Comparison of ENCODE assay signal across 8 cellular contexts in genomic region chr3:122258757-122259371, GRCh38.
DNase-seq lines count a peak whose midpoint lies in the region; ATAC-seq and TF ChIP-seq lines count a peak whose summit lies in the region.

No MANE protein-coding gene starts in this region.

- H3K27ac Mint-ChIP-seq in Caco-2 (ENCODE audit: unreplicated experiment), result no peak overlapping the region
- no peak overlapping the region for H3K27ac Mint-ChIP-seq in activated CD8-positive, alpha-beta memory T cell treated with anti-CD3 and anti-CD28 coated beads, Interleukin-2, amount 10 ng/mL, durations not matched to agents 7 days and 5 days

- H4K8ac ChIP-seq in neuronal stem cell (ENCODE audit: low read depth, low read length), result no peak overlapping the region

- H2AK5ac ChIP-seq in neuronal stem cell (ENCODE audit: low read depth, low read length), result no peak overlapping the region

- peak; percentile 47 to 76 for TF ChIP-seq CTCF in Caco-2 (IDR thresholded peaks at IDR 0.05; ENCODE audit: insufficient read depth in 1 of 2, low read depth in 1 of 2, low read length in 1 of 2, severe bottlenecking in 1 of 2, unreplicated experiment in 1 of 2)

- no peaks in the 10 kb centered on the region for H3K9me3 ChIP-seq in Caco-2
- H3K9me3 ChIP-seq in neuronal stem cell (replicated peaks in 1 of 2; ENCODE audit: control insufficient read depth in 2 of 2, insufficient read depth in 1 of 2, low read depth in 1 of 2, low read length in 2 of 2), result no peaks in the 10 kb centered on the region
- no peaks in the 10 kb centered on the region for H3K9me3 ChIP-seq in aorta (ENCODE audit: control insufficient read depth, low read length)

- peaks cover 1% of the 10 kb centered on the region; the same call in 1 of the 2 replicates for H3K27me3 ChIP-seq in Caco-2 (replicated peaks; ENCODE audit: control insufficient read depth, insufficient read depth, low read length)
- peaks cover 0 to 3% (median 0%) of the 10 kb centered on the region in 3 experiments for H3K27me3 ChIP-seq in neuronal stem cell (ENCODE audit: control insufficient read depth in 3 of 3, insufficient read depth in 3 of 3, low read depth in 1 of 3, low read length in 3 of 3)
- no peaks in the 10 kb centered on the region for H3K27me3 ChIP-seq in aorta (ENCODE audit: control insufficient read depth in 1 of 2, insufficient read depth in 2 of 2, low read length in 1 of 2)

- H3K27ac ChIP-seq in neuronal stem cell (replicated peaks; ENCODE audit: low read length) (no peak overlapping the region), aorta (ENCODE audit: low read depth in 1 of 2, low read length in 2 of 2) (no peak overlapping the region)

- H3K27me3 Mint-ChIP-seq in Caco-2 (ENCODE audit: insufficient read depth, unreplicated experiment), result peaks cover 15% of the 10 kb centered on the region
- peaks cover 20% of the 10 kb centered on the region for H3K27me3 Mint-ChIP-seq in activated CD8-positive, alpha-beta memory T cell treated with anti-CD3 and anti-CD28 coated beads, Interleukin-2, amount 10 ng/mL, durations not matched to agents 7 days and 5 days

- H2AFZ ChIP-seq in neuronal stem cell (ENCODE audit: low read length), result peak overlapping the region; percentile 18

- H3K4ac ChIP-seq in neuronal stem cell (ENCODE audit: low read length), result no peak overlapping the region

- POLR2A ChIA-PET in Caco-2 (lab: Charles Lee), result no interaction called here

- no peak overlapping the region for H2BK12ac ChIP-seq in neuronal stem cell (ENCODE audit: low read length)

- no peak overlapping the region for H2BK120ac ChIP-seq in neuronal stem cell (ENCODE audit: low read depth, low read length)

- no TSS peak for BruUV-seq in Caco-2 (replicated peaks; lab: Mats Ljungman, UMichigan)

- DNase-seq in Caco-2 (peak; percentile 68 to 69), NCI-H748 treated with DMSO at 0.1 percent for 48 hours (lab: John Stamatoyannopoulos, UW) (peak; percentile 9), fibroblast of peridontal ligament (ENCODE audit: extremely low read depth) (peak; percentile 76), neuronal stem cell (ENCODE audit: low spot score) (peak; percentile 49), aorta (peak; percentile 76 to 78)
- peak; percentile 84 for DNase-seq in activated CD8-positive, alpha-beta memory T cell treated with anti-CD3 and anti-CD28 coated beads, Interleukin-2, amount 10 ng/mL, durations not matched to agents 7 days and 5 days

- peak; percentile 63 for ATAC-seq in GM19328 (IDR thresholded peaks at IDR 0.05; ENCODE audit: unreplicated experiment)
- peak; percentile 80 for ATAC-seq in HG03432 (IDR thresholded peaks at IDR 0.05; ENCODE audit: unreplicated experiment)
- peak; percentile 94 for ATAC-seq in activated CD8-positive, alpha-beta memory T cell treated with anti-CD3 and anti-CD28 coated beads, Interleukin-2, amount 10 ng/mL, durations not matched to agents 7 days and 5 days
- no peak for ATAC-seq in aorta (ENCODE audit: low FRiP score)

- H3K4me1 Mint-ChIP-seq in Caco-2 (ENCODE audit: low read depth, unreplicated experiment), result no peaks in the 10 kb centered on the region
- peaks cover 19% of the 10 kb centered on the region for H3K4me1 Mint-ChIP-seq in activated CD8-positive, alpha-beta memory T cell treated with anti-CD3 and anti-CD28 coated beads, Interleukin-2, amount 10 ng/mL, durations not matched to agents 7 days and 5 days

- H3K4me2 ChIP-seq in neuronal stem cell (ENCODE audit: insufficient read depth, low read length, poor library complexity, severe bottlenecking), result no peak overlapping the region

- H3K14ac ChIP-seq in neuronal stem cell (ENCODE audit: low read length), result no peak overlapping the region

- no peak overlapping the region for H3K9ac ChIP-seq in neuronal stem cell (ENCODE audit: low read depth, low read length, poor library complexity)

- H3K4me1 ChIP-seq in Caco-2 (no peaks in the 10 kb centered on the region), neuronal stem cell (ENCODE audit: control insufficient read depth in 2 of 2, insufficient read depth in 1 of 2, low read depth in 1 of 2, low read length in 2 of 2) (no peaks in the 10 kb centered on the region), aorta (ENCODE audit: control insufficient read depth in 1 of 2, insufficient read depth in 2 of 2, low read length in 2 of 2) (no peaks in the 10 kb centered on the region)

- H2BK5ac ChIP-seq in neuronal stem cell (ENCODE audit: low read length), result no peak overlapping the region

- WGBS in neuronal stem cell (ENCODE audit: extremely low coverage in 2 of 2, insufficient read length in 2 of 2, insufficient replicate concordance in 1 of 2), 2 donors, result no CpG with 5 or more reads among the region's 7 CpGs
- WGBS in aorta, 2 donors, result 4% methylated on average over 7 of the region's 7 CpGs

- H3K36me3 ChIP-seq in Caco-2 (ENCODE audit: control insufficient read depth, insufficient read depth, low read length) (no peaks in the 10 kb centered on the region), neuronal stem cell (replicated peaks in 1 of 2; ENCODE audit: control insufficient read depth in 2 of 2, insufficient read depth in 2 of 2, low read length in 2 of 2) (no peaks in the 10 kb centered on the region), aorta (ENCODE audit: control insufficient read depth in 1 of 2, insufficient read depth in 2 of 2, low read length in 1 of 2) (no peaks in the 10 kb centered on the region)

- CTCF ChIA-PET in Caco-2 (lab: Charles Lee), result interaction anchor here (0.7 to 1.2 kb wide), 6 partner anchors 9 to 712 kb away, joined by 3 to 9 read pairs (median 4); no protein-coding TSS in a partner anchor
- CTCF ChIA-PET in activated CD8-positive, alpha-beta memory T cell treated with anti-CD3 and anti-CD28 coated beads, Interleukin-2, amount 10 ng/mL, durations not matched to agents 7 days and 5 days (lab: Charles Lee), result interaction anchor here (0.7 to 4.3 kb wide), 20 partner anchors 9 to 712 kb away, joined by 3 to 80 read pairs (median 4); partner anchors contain the start of gene POLQ

- no peaks in the 10 kb centered on the region for H3K9me3 Mint-ChIP-seq in Caco-2 (ENCODE audit: unreplicated experiment)
- H3K9me3 Mint-ChIP-seq in activated CD8-positive, alpha-beta memory T cell treated with anti-CD3 and anti-CD28 coated beads, Interleukin-2, amount 10 ng/mL, durations not matched to agents 7 days and 5 days (ENCODE audit: low read depth), result no peaks in the 10 kb centered on the region

- no peak overlapping the region for H3K23ac ChIP-seq in neuronal stem cell (ENCODE audit: low read depth, low read length, poor library complexity)

- H3K4me3 ChIP-seq in Caco-2 (ENCODE audit: low read depth, low read length) (no peak overlapping the region), neuronal stem cell (ENCODE audit: low read length in 2 of 2) (no peak overlapping the region), aorta (ENCODE audit: low read length in 2 of 2) (no peak overlapping the region)

- intact Hi-C loops in Caco-2 (cut with micrococcal nuclease; ENCODE audit: unreplicated experiment) (loop anchor here (1.0 to 2.0 kb wide), 3 partner anchors 158 to 713 kb away; no protein-coding TSS in a partner anchor), aorta (cut with DNase I) (no loop called here)

- no peak overlapping the region for H3K4me3 Mint-ChIP-seq in Caco-2 (ENCODE audit: unreplicated experiment)
- H3K4me3 Mint-ChIP-seq in activated CD8-positive, alpha-beta memory T cell treated with anti-CD3 and anti-CD28 coated beads, Interleukin-2, amount 10 ng/mL, durations not matched to agents 7 days and 5 days, result no peak overlapping the region

- H4K91ac ChIP-seq in neuronal stem cell (ENCODE audit: low read depth, low read length, poor library complexity), result no peak overlapping the region

- no peaks in the 10 kb centered on the region for H3K79me1 ChIP-seq in neuronal stem cell (ENCODE audit: low read depth, low read length)

- no peaks in the 10 kb centered on the region for H3K36me3 Mint-ChIP-seq in Caco-2 (ENCODE audit: insufficient read depth, unreplicated experiment)
- H3K36me3 Mint-ChIP-seq in activated CD8-positive, alpha-beta memory T cell treated with anti-CD3 and anti-CD28 coated beads, Interleukin-2, amount 10 ng/mL, durations not matched to agents 7 days and 5 days, result no peaks in the 10 kb centered on the region

- no peak overlapping the region for H3K18ac ChIP-seq in neuronal stem cell (ENCODE audit: low read length)

- H2BK15ac ChIP-seq in neuronal stem cell (ENCODE audit: low read length), result no peak overlapping the region

Comparison
In these comparisons a context has a peak if more than half of its experiments do, and no peak if none do; other contexts are left out.
1. DNase-seq: peak in every context shown above with its lines; median percentile 84 in activated CD8-positive, alpha-beta memory T cell treated with anti-CD3 and anti-CD28 coated beads, Interleukin-2, amount 10 ng/mL, durations not matched to agents 7 days and 5 days; 77 in aorta; 76 in fibroblast of peridontal ligament; 68 in Caco-2; 49 in neuronal stem cell; 9 in NCI-H748 treated with DMSO at 0.1 percent for 48 hours.